Comparison of ENCODE assay signal across 1 cellular context in the genomic region with DNA sequence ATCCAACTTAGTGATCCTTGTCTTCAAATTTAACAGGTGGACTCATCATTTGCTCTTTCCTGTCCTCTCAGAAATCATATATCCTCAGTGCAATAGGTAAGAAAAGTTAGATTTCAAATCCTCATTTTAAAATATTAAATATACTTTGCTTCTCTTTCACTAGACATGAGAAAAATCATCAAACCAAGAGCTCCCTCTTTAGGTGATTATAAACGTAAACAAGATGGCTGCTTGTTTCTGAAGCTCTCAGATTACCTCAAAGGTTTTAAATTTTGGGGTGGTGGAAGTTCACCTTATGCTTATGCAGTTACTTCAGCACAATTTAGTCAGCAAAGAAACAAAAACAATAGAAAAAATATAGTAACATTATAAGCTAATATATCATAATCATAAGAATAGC.
TF ChIP-seq lines count a peak whose summit lies in the region.

No MANE protein-coding gene starts in this region.

TF ChIP-seq in WTC11, 78 proteins besides CTCF, POLR2A, EP300 and RAD21 (continued from another document):
- TF ChIP-seq, protein P1, sequence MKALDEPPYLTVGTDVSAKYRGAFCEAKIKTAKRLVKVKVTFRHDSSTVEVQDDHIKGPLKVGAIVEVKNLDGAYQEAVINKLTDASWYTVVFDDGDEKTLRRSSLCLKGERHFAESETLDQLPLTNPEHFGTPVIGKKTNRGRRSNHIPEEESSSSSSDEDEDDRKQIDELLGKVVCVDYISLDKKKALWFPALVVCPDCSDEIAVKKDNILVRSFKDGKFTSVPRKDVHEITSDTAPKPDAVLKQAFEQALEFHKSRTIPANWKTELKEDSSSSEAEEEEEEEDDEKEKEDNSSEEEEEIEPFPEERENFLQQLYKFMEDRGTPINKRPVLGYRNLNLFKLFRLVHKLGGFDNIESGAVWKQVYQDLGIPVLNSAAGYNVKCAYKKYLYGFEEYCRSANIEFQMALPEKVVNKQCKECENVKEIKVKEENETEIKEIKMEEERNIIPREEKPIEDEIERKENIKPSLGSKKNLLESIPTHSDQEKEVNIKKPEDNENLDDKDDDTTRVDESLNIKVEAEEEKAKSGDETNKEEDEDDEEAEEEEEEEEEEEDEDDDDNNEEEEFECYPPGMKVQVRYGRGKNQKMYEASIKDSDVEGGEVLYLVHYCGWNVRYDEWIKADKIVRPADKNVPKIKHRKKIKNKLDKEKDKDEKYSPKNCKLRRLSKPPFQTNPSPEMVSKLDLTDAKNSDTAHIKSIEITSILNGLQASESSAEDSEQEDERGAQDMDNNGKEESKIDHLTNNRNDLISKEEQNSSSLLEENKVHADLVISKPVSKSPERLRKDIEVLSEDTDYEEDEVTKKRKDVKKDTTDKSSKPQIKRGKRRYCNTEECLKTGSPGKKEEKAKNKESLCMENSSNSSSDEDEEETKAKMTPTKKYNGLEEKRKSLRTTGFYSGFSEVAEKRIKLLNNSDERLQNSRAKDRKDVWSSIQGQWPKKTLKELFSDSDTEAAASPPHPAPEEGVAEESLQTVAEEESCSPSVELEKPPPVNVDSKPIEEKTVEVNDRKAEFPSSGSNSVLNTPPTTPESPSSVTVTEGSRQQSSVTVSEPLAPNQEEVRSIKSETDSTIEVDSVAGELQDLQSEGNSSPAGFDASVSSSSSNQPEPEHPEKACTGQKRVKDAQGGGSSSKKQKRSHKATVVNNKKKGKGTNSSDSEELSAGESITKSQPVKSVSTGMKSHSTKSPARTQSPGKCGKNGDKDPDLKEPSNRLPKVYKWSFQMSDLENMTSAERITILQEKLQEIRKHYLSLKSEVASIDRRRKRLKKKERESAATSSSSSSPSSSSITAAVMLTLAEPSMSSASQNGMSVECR (CRISPR knock-in tag; IDR thresholded peaks at IDR 0.05; ENCODE audit: borderline replicate concordance), result no peak
- TF ChIP-seq NFATC4 (CRISPR knock-in tag; IDR thresholded peaks at IDR 0.05), result no peak
- TF ChIP-seq NFE2L1 (CRISPR knock-in tag; IDR thresholded peaks at IDR 0.05), result no peak
- TF ChIP-seq, protein P2, sequence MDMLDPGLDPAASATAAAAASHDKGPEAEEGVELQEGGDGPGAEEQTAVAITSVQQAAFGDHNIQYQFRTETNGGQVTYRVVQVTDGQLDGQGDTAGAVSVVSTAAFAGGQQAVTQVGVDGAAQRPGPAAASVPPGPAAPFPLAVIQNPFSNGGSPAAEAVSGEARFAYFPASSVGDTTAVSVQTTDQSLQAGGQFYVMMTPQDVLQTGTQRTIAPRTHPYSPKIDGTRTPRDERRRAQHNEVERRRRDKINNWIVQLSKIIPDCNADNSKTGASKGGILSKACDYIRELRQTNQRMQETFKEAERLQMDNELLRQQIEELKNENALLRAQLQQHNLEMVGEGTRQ (CRISPR knock-in tag; IDR thresholded peaks at IDR 0.05), result no peak
- TF ChIP-seq ZNF396 (CRISPR knock-in tag; IDR thresholded peaks at IDR 0.05; ENCODE audit: borderline replicate concordance), result no peak
- TF ChIP-seq, protein P3, sequence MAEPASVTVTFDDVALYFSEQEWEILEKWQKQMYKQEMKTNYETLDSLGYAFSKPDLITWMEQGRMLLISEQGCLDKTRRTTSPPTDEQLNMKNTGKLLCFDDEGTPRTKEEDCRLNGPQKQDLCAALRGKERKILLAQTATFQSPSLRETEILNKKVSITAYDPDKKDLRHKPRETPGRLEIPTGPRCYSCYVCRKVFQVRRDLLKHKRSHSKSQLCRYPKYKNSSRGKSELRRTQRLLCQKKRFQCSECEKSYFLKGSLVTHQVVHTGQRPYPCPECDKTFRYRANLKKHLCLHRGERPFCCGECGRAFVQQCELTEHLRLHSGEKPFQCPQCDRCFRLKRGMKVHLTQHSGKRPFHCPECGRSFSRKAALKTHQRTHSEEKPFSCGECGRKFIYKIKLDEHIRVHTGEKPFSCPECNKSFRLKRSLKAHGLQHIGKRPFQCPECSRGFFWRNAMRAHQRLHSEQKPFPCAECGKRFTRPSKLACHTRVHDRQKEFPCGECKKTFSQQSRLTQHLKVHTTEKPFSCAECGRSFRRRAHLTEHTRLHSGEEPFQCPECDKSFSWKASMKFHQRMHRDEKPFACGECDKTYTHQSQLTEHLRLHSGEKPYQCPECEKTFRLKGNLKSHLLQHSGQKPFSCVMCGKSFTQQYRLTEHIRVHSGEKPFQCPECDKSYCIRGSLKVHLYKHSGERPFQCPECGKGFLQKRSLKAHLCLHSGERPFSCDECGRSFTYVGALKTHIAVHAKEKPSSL (CRISPR knock-in tag; conservative IDR thresholded peaks at IDR 0.05), result no peak
- no peak for TF ChIP-seq FOXP1 (CRISPR knock-in tag; IDR thresholded peaks at IDR 0.05; ENCODE audit: borderline replicate concordance)
